In genomic region chr15:41928637-41929620, GRCh38 we compare ENCODE assay signal across 8 cellular contexts. TPM values are rescaled to one million over a fixed set of nuclear protein-coding genes. Genes with fewer than 3 reads are reported as not detected.
A peak's percentile ranks its signal among the peaks of the same experiment; 100 is the strongest.
DNase-seq lines count a peak whose midpoint lies in the region; ATAC-seq, FAIRE-seq and TF ChIP-seq lines count a peak whose summit lies in the region.

No MANE protein-coding gene starts in this region.

- DNase-seq in AG04450 (ENCODE audit: low read depth, low spot score) (no peak), cerebellum (ENCODE audit: low spot score) (peak; percentile 45), gastrocnemius medialis (peak; percentile 52 to 73), urothelium cell line (ENCODE audit: low spot score) (no peak), NCI-H1092 treated with DMSO at 0.1 percent for 48 hours (lab: John Stamatoyannopoulos, UW) (no peak), NCI-H146 treated with DMSO at 0.1 percent for 48 hours (lab: John Stamatoyannopoulos, UW; ENCODE audit: unreplicated experiment) (no peak)

- H3K9me3 ChIP-seq in AG04450 (ENCODE audit: control insufficient read depth, insufficient read depth, low read length), result no peaks in the 10 kb centered on the region
- no peaks in the 10 kb centered on the region for H3K9me3 ChIP-seq in gastrocnemius medialis

- intact Hi-C loops in gastrocnemius medialis (cut with DNase I; ENCODE audit: low total_unique reads), result no loop called here

- TF ChIP-seq POLR2A in gastrocnemius medialis (IDR thresholded peaks at IDR 0.05), result peak in 1 of 2 donors; percentile 7

- no peak for FAIRE-seq in urothelium cell line (lab: Jason Lieb, UNC)

- H3K4me1 ChIP-seq in gastrocnemius medialis, result peaks cover 26 to 66% of the 10 kb centered on the region in 2 donors

- TF ChIP-seq CTCF in AG04450 (IDR thresholded peaks at IDR 0.05; ENCODE audit: low read depth, low read length) (no peak), gastrocnemius medialis (IDR thresholded peaks at IDR 0.05 in 4 of 5, conservative IDR thresholded peaks at IDR 0.05 in 1 of 5) (no peak)

- ATAC-seq in GM18909 (IDR thresholded peaks at IDR 0.05; ENCODE audit: poor library complexity, unreplicated experiment) (peak; percentile 77), HG03060 (IDR thresholded peaks at IDR 0.05; ENCODE audit: low read depth, unreplicated experiment) (peak; percentile 54), gastrocnemius medialis (peak; percentile 73 to 82)

- H3K36me3 ChIP-seq in gastrocnemius medialis, result no peaks in the 10 kb centered on the region

- H3K27ac ChIP-seq in AG04450 (ENCODE audit: low read depth, low read length) (peak overlapping the region; percentile 34), gastrocnemius medialis (peak overlapping the region; percentile 62 to 77 (median 66))

- H3K27me3 ChIP-seq in AG04450 (ENCODE audit: control insufficient read depth, insufficient read depth, low read length) (no peaks in the 10 kb centered on the region), gastrocnemius medialis (no peaks in the 10 kb centered on the region)

- H3K4me3 ChIP-seq in AG04450 (ENCODE audit: low read depth, low read length) (no peak overlapping the region), gastrocnemius medialis (peak overlapping the region in 2 of 4 donors; percentile 23 to 24)

- POLR2A ChIA-PET in AG04450 (lab: Yijun Ruan, JAX), result no interaction called here

- in situ Hi-C loops in gastrocnemius medialis (cut with MboI; ENCODE audit: low sequenced_read_pairs in 4 of 4), result no loop called here

- CTCF ChIA-PET in AG04450 (lab: Charles Lee), result interaction anchor here (1.0 to 1.5 kb wide), 2 partner anchors 25 to 44 kb away, joined by 3 to 5 read pairs; partner anchors contain the start of gene EHD4

RNA-seq across cellular contexts. Expression of gene SPTBN5, which starts 35.1 kb away (rescaled TPM):
- polyA plus RNA-seq in AG04450 (2011; rRNA removed), result 0.14 and 0.30 TPM in 2 replicates
- polyA minus RNA-seq in AG04450 (2011; rRNA and poly(A)+ RNA removed), result 0.04 and 0.09 TPM in 2 replicates
- total RNA-seq in cerebellum (1.3 TPM), gastrocnemius medialis (under 1 TPM in 3 of 4 donors, not detected in 1; 0.03 to 0.05 (median 0.04) TPM)

RNA-seq across cellular contexts. Expression of gene EHD4, which starts 43.4 kb away (rescaled TPM):
- polyA plus RNA-seq in AG04450 (2011; rRNA removed), result 19.3 and 22.4 TPM in 2 replicates
- polyA minus RNA-seq in AG04450 (2011; rRNA and poly(A)+ RNA removed), result 27.8 and 32.8 TPM in 2 replicates
- total RNA-seq in cerebellum (5.5 TPM), gastrocnemius medialis (1 to 10 TPM; 3.8 to 7.1 (median 4.3) TPM)

Comparison
In these comparisons a context has a peak if more than half of its experiments do, and no peak if none do; other contexts are left out.
1. DNase-seq: peak in cerebellum (single experiment) and gastrocnemius medialis (2 of 2); none in AG04450 (single experiment), urothelium cell line (single experiment), NCI-H1092 treated with DMSO at 0.1 percent for 48 hours (single experiment) and NCI-H146 treated with DMSO at 0.1 percent for 48 hours (single experiment).
2. Peak in every context shown above with its lines, with median percentiles within 50 percentile points of each other: ATAC-seq.